Comparison of ENCODE assay signal across 10 cellular contexts in genomic region chr6:154511735-154512097, GRCh38. TPM values are rescaled to one million over a fixed set of nuclear protein-coding genes. Genes with fewer than 3 reads are reported as not detected.
DNase-seq lines count a peak whose midpoint lies in the region; ATAC-seq, FAIRE-seq and TF ChIP-seq lines count a peak whose summit lies in the region.
"Had no signal": no experiment of that assay in that cellular context is flagged by ENCODE, and none has a peak within 500 bp of the region (broad histone marks: within the 10 kb centered on the region; RNA-seq: fewer than 3 reads in every experiment).

No MANE protein-coding gene starts in this region.

- peak overlapping the region; percentile 47 for H3K4me2 ChIP-seq in K562 (ENCODE audit: insufficient read depth, low read length)

- H3K4me1 Mint-ChIP-seq in CD4-positive, CD25-positive, alpha-beta regulatory T cell, result peaks cover 0 to 12% (median 5%) of the 10 kb centered on the region in 4 donors
- H3K4me1 Mint-ChIP-seq in naive thymus-derived CD8-positive, alpha-beta T cell, result peaks cover 3 to 19% (median 14%) of the 10 kb centered on the region in 4 donors

- H3K27me3 ChIP-seq in CD4-positive, CD25-positive, alpha-beta regulatory T cell (ENCODE audit: control insufficient read depth, insufficient read depth, low read length), result peaks cover 13% of the 10 kb centered on the region
- no peaks in the 10 kb centered on the region for H3K27me3 ChIP-seq in K562 (ENCODE audit: control insufficient read depth in 2 of 2, insufficient read depth in 2 of 2, low read length in 2 of 2)

- no peaks in the 10 kb centered on the region for H4K20me1 ChIP-seq in K562 (replicated peaks; ENCODE audit: control insufficient read depth, insufficient read depth, low read length)

- peaks cover 41% of the 10 kb centered on the region for H3K79me2 ChIP-seq in K562 (ENCODE audit: control insufficient read depth, insufficient read depth, low read length)

- intact Hi-C loops in K562 (cut with micrococcal nuclease), result loop anchor here (5.0 kb wide), 2 partner anchors 46 to 81 kb away; no protein-coding TSS in a partner anchor
- intact Hi-C loops in posterior cingulate gyrus (cut with DNase I), result no loop called here

- no peaks in the 10 kb centered on the region for H3K9me3 Mint-ChIP-seq in CD4-positive, CD25-positive, alpha-beta regulatory T cell
- no peaks in the 10 kb centered on the region for H3K9me3 Mint-ChIP-seq in naive thymus-derived CD8-positive, alpha-beta T cell

- no peak overlapping the region for H3K4me3 ChIP-seq in CD4-positive, CD25-positive, alpha-beta regulatory T cell (ENCODE audit: low read depth, low read length)
- H3K4me3 ChIP-seq in K562, result no peak overlapping the region
- H3K4me3 ChIP-seq: mucosa of descending colon had no signal

- CTCF ChIA-PET in K562 (lab: Yijun Ruan, JAX; ENCODE audit: low intra/inter-chr PET ratio), result no interaction called here

- H3K27me3 Mint-ChIP-seq in CD4-positive, CD25-positive, alpha-beta regulatory T cell, result peaks cover 51% of the 10 kb centered on the region
- peaks cover 35 to 59% (median 43%) of the 10 kb centered on the region in 5 donors for H3K27me3 Mint-ChIP-seq in naive thymus-derived CD8-positive, alpha-beta T cell

- no peaks in the 10 kb centered on the region for H3K36me3 Mint-ChIP-seq in CD4-positive, CD25-positive, alpha-beta regulatory T cell
- H3K36me3 Mint-ChIP-seq in naive thymus-derived CD8-positive, alpha-beta T cell, result no peaks in the 10 kb centered on the region

- no TSS peak for BruUV-seq in K562 (replicated peaks; lab: Mats Ljungman, UMichigan)

- no peak for TF ChIP-seq EP300 in K562 (IDR thresholded peaks at IDR 0.05; ENCODE audit: low read length)

- WGBS in K562 (ENCODE audit: insufficient coverage, low coverage, missing lambda C conversion rate), result 16% methylated on average over 4 of the region's 8 CpGs

- no peak for DNase-seq in CD4-positive, CD25-positive, alpha-beta regulatory T cell
- peak; percentile 53 for DNase-seq in HuH-7 (ENCODE audit: low spot score)
- DNase-seq in K562 (ENCODE audit: extremely low read depth in 1 of 4, low spot score in 3 of 4), result peak in 1 of 4 experiments; percentile 37
- DNase-seq in naive thymus-derived CD8-positive, alpha-beta T cell, result no peak
- DNase-seq in stimulated activated naive CD4-positive, alpha-beta T cell (lab: John Stamatoyannopoulos, UW), result no peak
- no peak for DNase-seq in posterior cingulate gyrus

- H3K27ac ChIP-seq in CD4-positive, CD25-positive, alpha-beta regulatory T cell (ENCODE audit: insufficient read depth, low read length, poor library complexity, severe bottlenecking), result no peak overlapping the region
- peak overlapping the region; percentile 68; the same call in 2 of the 3 replicates for H3K27ac ChIP-seq in K562 (ENCODE audit: extremely low read depth, low read depth, low read length)

- H3K27ac Mint-ChIP-seq in CD4-positive, CD25-positive, alpha-beta regulatory T cell, result no peak overlapping the region
- no peak overlapping the region for H3K27ac Mint-ChIP-seq in naive thymus-derived CD8-positive, alpha-beta T cell

- TF ChIP-seq POLR2A in K562 (conservative IDR thresholded peaks at IDR 0.05), result no peak

- peaks cover 17% of the 10 kb centered on the region for H3K4me1 ChIP-seq in CD4-positive, CD25-positive, alpha-beta regulatory T cell (ENCODE audit: control insufficient read depth, insufficient read depth, low read length, poor library complexity, severe bottlenecking)
- H3K4me1 ChIP-seq in K562 (replicated peaks in 1 of 2; ENCODE audit: control insufficient read depth in 2 of 2, insufficient read depth in 2 of 2, low read length in 2 of 2), result peaks cover 22 to 38% of the 10 kb centered on the region in 2 experiments; a peak in 4 of 5 replicates

- no peaks in the 10 kb centered on the region for H3K9me1 ChIP-seq in K562 (ENCODE audit: control insufficient read depth, insufficient read depth, low read length)

- POLR2A ChIA-PET in K562 (lab: Yijun Ruan, JAX), result interaction anchor here (0.8 to 1.2 kb wide), 2 partner anchors 9 to 128 kb away, joined by 4 read pairs; no protein-coding TSS in a partner anchor
- POLR2A ChIA-PET in naive thymus-derived CD8-positive, alpha-beta T cell (lab: Charles Lee), result no interaction called here

- no peaks in the 10 kb centered on the region for H3K36me3 ChIP-seq in CD4-positive, CD25-positive, alpha-beta regulatory T cell (ENCODE audit: control insufficient read depth, insufficient read depth, low read length)
- H3K36me3 ChIP-seq in K562 (ENCODE audit: control insufficient read depth, insufficient read depth, low read length), result peaks cover 16% of the 10 kb centered on the region; the same call in 2 of the 3 replicates

- H3K4me3 Mint-ChIP-seq in CD4-positive, CD25-positive, alpha-beta regulatory T cell, result peak overlapping the region in 3 of 4 donors; percentile 3 to 61 (median 53)
- peak overlapping the region in 9 of 10 donors; percentile 16 to 62 (median 41) for H3K4me3 Mint-ChIP-seq in naive thymus-derived CD8-positive, alpha-beta T cell

- no peak for FAIRE-seq in K562 (lab: Jason Lieb, UNC)

- TF ChIP-seq RAD21 in K562 (CRISPR knock-in tag; conservative IDR thresholded peaks at IDR 0.05 in 1 of 2, IDR thresholded peaks at IDR 0.05 in 1 of 2), result no peak

- in situ Hi-C loops in K562 (cut with MboI), result loop anchor here (25.0 kb wide), 1 partner anchor 1524 kb away; the partner anchor contains the start of gene FBXO5

- no peaks in the 10 kb centered on the region for H3K9me3 ChIP-seq in CD4-positive, CD25-positive, alpha-beta regulatory T cell (ENCODE audit: control insufficient read depth in 2 of 2, low read length in 2 of 2)
- H3K9me3 ChIP-seq in K562 (replicated peaks; ENCODE audit: control insufficient read depth, insufficient read depth, low read depth, low read length), result no peaks in the 10 kb centered on the region
- H3K9me3 ChIP-seq: mucosa of descending colon had no signal

- TF ChIP-seq CTCF in K562 (IDR thresholded peaks at IDR 0.05 in 2 of 3, conservative IDR thresholded peaks at IDR 0.05 in 1 of 3; ENCODE audit: insufficient read depth in 2 of 3, low read depth in 1 of 3, low read length in 3 of 3), result no peak

- no peak overlapping the region for H3K9ac ChIP-seq in K562 (ENCODE audit: insufficient read depth in 1 of 2, low read depth in 2 of 2, low read length in 2 of 2)

- no peak for ATAC-seq in CD4-positive, CD25-positive, alpha-beta regulatory T cell (ENCODE audit: low read depth in 2 of 2)
- no peak for ATAC-seq in K562
- ATAC-seq in naive thymus-derived CD8-positive, alpha-beta T cell, result no peak
- no peak for ATAC-seq in HG03175 (IDR thresholded peaks at IDR 0.05; ENCODE audit: unreplicated experiment)
- no peak for ATAC-seq in GM21723 (IDR thresholded peaks at IDR 0.05; ENCODE audit: unreplicated experiment)

- H2AFZ ChIP-seq in K562 (ENCODE audit: low read depth, low read length), result peak overlapping the region; percentile 73; the same call in 1 of the 2 replicates

TF ChIP-seq in K562, 482 proteins besides CTCF, POLR2A, EP300 and RAD21:
- TF ChIP-seq ZNF644 (tag; IDR thresholded peaks at IDR 0.05; ENCODE audit: low read depth), result no peak
- peak; percentile 46; the same call in 1 of the 2 replicates for TF ChIP-seq EGR1 (conservative IDR thresholded peaks at IDR 0.05)

RNA-seq across cellular contexts. Expression of gene CNKSR3, which starts 1.2 kb away (rescaled TPM):
- 0.25 TPM for total RNA-seq in CD4-positive, CD25-positive, alpha-beta regulatory T cell
- polyA plus RNA-seq in CD4-positive, CD25-positive, alpha-beta regulatory T cell, result not detected
- total RNA-seq in K562 (2011; cell fraction: chromatin; rRNA removed; ENCODE audit: low replicate concordance), result 10.5 and 14.3 TPM in 2 replicates
- 4.2 and 4.6 TPM in 2 replicates for total RNA-seq in K562 (2011; cell fraction: nucleolus; rRNA removed)
- total RNA-seq in K562 (2011; cell fraction: nucleoplasm; rRNA removed), result 7.0 and 15.1 TPM in 2 replicates
- total RNA-seq in K562 (2014; rRNA removed) (6.7 and 11.6 TPM in 2 replicates), K562 (2014; rRNA removed; fragmentation: Illumina TruSeq; extraction: Trizol) (19.4 and 20.6 TPM in 2 replicates), K562 (2015; rRNA removed; fragmentation: Illumina TruSeq; extraction: Trizol) (17.4 and 18.6 TPM in 2 replicates), K562 (2021) (25.7 and 27.9 TPM in 2 replicates)
- polyA plus RNA-seq in K562 (2011; rRNA removed) (7.1 and 8.1 TPM in 2 replicates), K562 (2014; fragmentation: Illumina TruSeq; extraction: Trizol) (24.2 and 29.6 TPM in 2 replicates), K562 (2014; fragmentation: Nextera tagmentation; extraction: Ambion mirVana) (1 to 10 TPM; 4.5 to 5.3 TPM), K562 (2014; rRNA removed) (9.5 and 9.7 TPM in 2 replicates)
- polyA plus RNA-seq in K562 (2011; cell fraction: cytosol; rRNA removed), result 4.9 and 5.0 TPM in 2 replicates
- polyA plus RNA-seq in K562 (2011; cell fraction: nucleus; rRNA removed), result 5.8 and 8.4 TPM in 2 replicates
- 5.2 and 13.5 TPM in 2 replicates for polyA plus RNA-seq in K562 (2012)
- polyA minus RNA-seq in K562 (2011; rRNA and poly(A)+ RNA removed), result 11.9 and 12.1 TPM in 2 replicates
- 5.2 and 6.2 TPM in 2 replicates for polyA minus RNA-seq in K562 (2011; cell fraction: cytosol; rRNA and poly(A)+ RNA removed)
- 3.0 and 5.4 TPM in 2 replicates for polyA minus RNA-seq in K562 (2011; cell fraction: nucleus; rRNA and poly(A)+ RNA removed)
- total RNA-seq in naive thymus-derived CD8-positive, alpha-beta T cell, result not detected
- polyA plus RNA-seq in naive thymus-derived CD8-positive, alpha-beta T cell, result under 1 TPM in 1 of 3 donors, not detected in 2; 0.01 TPM
- total RNA-seq: T-helper 1 cell treated with Interleukin-12 subunit alpha and Interleukin-12 subunit beta and Interleukin-4 antibody, amounts not matched to agents 30 ng/mL and 1 ng/mL, for 36 hours had no signal
